Comparison of ENCODE assay signal across 11 cellular contexts in the genomic region with DNA sequence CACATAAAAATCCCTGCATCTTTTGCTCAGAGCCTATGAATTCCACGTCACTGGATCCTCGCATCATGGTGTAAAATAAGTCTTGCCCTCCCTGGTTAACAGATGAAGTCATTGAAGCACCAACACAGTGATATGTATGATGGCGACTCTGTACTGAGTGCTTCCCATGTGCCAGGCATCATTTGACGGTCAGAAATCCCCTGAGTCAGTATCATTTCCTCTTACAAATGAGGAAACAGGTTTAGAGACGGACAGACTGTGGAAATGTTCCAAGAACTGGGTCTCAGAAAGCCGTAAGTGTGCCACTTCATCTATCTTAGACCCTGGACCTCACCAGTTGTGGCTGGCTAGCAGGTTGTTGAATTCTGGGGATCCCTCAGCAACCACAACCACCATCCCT.
DNase-seq lines count a peak whose midpoint lies in the region; ATAC-seq and TF ChIP-seq lines count a peak whose summit lies in the region.
"Had no signal": no experiment of that assay in that cellular context is flagged by ENCODE, and none has a peak within 500 bp of the region (broad histone marks: within the 10 kb centered on the region; RNA-seq: fewer than 3 reads in every experiment).

No MANE protein-coding gene starts in this region.

- peak; percentile 88 for DNase-seq in medulla oblongata (ENCODE audit: extremely low spot score)
- DNase-seq in KG1 (lab: John Stamatoyannopoulos, UW) = no peak
- DNase-seq in activated CD8-positive, alpha-beta memory T cell treated with anti-CD3 and anti-CD28 coated beads, Interleukin-2, amount 50 U/mL, for 4 hours = no peak
- DNase-seq in SW480 (ENCODE audit: low spot score) = no peak
- DNase-seq: CD8-positive, alpha-beta memory T cell; HCEC 1CT; stimulated activated CD4-positive, alpha-beta T cell treated with anti-CD3 and anti-CD28 coated beads, Interleukin-4, amount 100 ng/mL, for 4 hours had no signal

- TF ChIP-seq CTCF in OCI-LY3 (IDR thresholded peaks at IDR 0.05; ENCODE audit: low read depth, low read length) = no peak

- peak overlapping the region; percentile 46 for H3K4me2 ChIP-seq in OCI-LY3 (ENCODE audit: low read length)

- H3K4me1 ChIP-seq in OCI-LY3 (ENCODE audit: low read length) = peaks cover 21% of the 10 kb centered on the region

- peak overlapping the region; percentile 11; the same call in 1 of the 2 replicates for H3K4me3 ChIP-seq in OCI-LY3 (ENCODE audit: low read length)

- ATAC-seq in GM18520 (IDR thresholded peaks at IDR 0.05; ENCODE audit: unreplicated experiment) (peak; percentile 59), HG02973 (IDR thresholded peaks at IDR 0.05; ENCODE audit: unreplicated experiment) (peak; percentile 76), GM21390 (IDR thresholded peaks at IDR 0.05; ENCODE audit: unreplicated experiment) (no peak)

- no peaks in the 10 kb centered on the region for H3K79me2 ChIP-seq in OCI-LY3 (ENCODE audit: low read length)

- peak overlapping the region; percentile 7; the same call in 1 of the 2 replicates for H3K27ac ChIP-seq in OCI-LY3 (ENCODE audit: low read length)

- H2AFZ ChIP-seq in OCI-LY3 (ENCODE audit: low read depth, low read length) = no peak overlapping the region

- peaks cover 32% of the 10 kb centered on the region for H3K27me3 ChIP-seq in OCI-LY3 (ENCODE audit: low read depth, low read length)

- H3K9ac ChIP-seq in OCI-LY3 (ENCODE audit: low read length) = no peak overlapping the region

- H3K36me3 ChIP-seq in OCI-LY3 (replicated peaks; ENCODE audit: low read depth, low read length) = peaks cover 7% of the 10 kb centered on the region

- H3K9me3 ChIP-seq in OCI-LY3 (ENCODE audit: insufficient read depth, low read length) = peaks cover 20% of the 10 kb centered on the region; the same call in 1 of the 2 replicates

- no peaks in the 10 kb centered on the region for H4K20me1 ChIP-seq in OCI-LY3 (ENCODE audit: insufficient read depth, low read length)
